10 cellular contexts compared by ENCODE assay signal in the genomic region with DNA sequence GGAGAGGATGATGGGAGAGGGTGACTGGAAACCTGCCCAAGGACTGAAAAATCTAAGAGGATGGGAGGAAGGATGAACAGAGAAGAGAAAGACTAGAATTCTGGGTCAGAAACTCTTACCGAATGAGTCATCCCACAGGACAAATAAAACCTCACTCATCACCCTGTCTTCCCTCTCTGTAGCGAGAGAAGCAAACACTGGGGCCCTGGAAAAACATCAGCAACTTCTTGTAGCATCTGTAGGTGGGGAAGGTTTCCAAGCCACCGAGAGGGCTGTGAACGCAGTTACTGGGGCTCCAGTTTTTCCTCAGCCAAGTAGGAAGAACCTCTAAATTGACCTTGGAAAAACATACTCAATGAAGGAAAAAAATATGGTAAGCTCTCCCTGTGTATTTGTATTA.
A peak's percentile ranks its signal among the peaks of the same experiment; 100 is the strongest.
DNase-seq lines count a peak whose midpoint lies in the region; ATAC-seq and TF ChIP-seq lines count a peak whose summit lies in the region.
"Had no signal": no experiment of that assay in that cellular context is flagged by ENCODE, and none has a peak within 500 bp of the region (broad histone marks: within the 10 kb centered on the region; RNA-seq: fewer than 3 reads in every experiment).

No MANE protein-coding gene starts in this region.

- ATAC-seq in SK-N-SH treated with all-trans-retinoic acid at 6 μM for 48 hours (peak; percentile 69), right cardiac atrium (peak; percentile 51 to 61), GM21737 (IDR thresholded peaks at IDR 0.05; ENCODE audit: unreplicated experiment) (no peak), GM19463 (IDR thresholded peaks at IDR 0.05; ENCODE audit: unreplicated experiment) (no peak)
- ATAC-seq in naive thymus-derived CD8-positive, alpha-beta T cell = no peak

- no peaks in the 10 kb centered on the region for H3K27me3 ChIP-seq in right cardiac atrium (ENCODE audit: control insufficient read depth, insufficient read depth)
- no peaks in the 10 kb centered on the region for H3K27me3 ChIP-seq in tibial nerve

- DNase-seq in HPDE6-E6E7 (ENCODE audit: extremely low spot score) (peak; percentile 8), right cardiac atrium (peak; percentile 30 to 67 (median 58)), tibial nerve (ENCODE audit: low spot score in 2 of 2) (peak in 1 of 2 donors; percentile 46)
- no peak for DNase-seq in naive thymus-derived CD8-positive, alpha-beta T cell
- DNase-seq: NCI-H2107 had no signal

- intact Hi-C loops in right cardiac atrium (cut with DNase I) = loop anchor here in 2 of 4 donors (10.0 kb wide), 2 partner anchors 156 to 166 kb away; no protein-coding TSS in a partner anchor

- peak in 1 of 2 donors; percentile 44 for TF ChIP-seq EP300 in tibial nerve (IDR thresholded peaks at IDR 0.05)

- no peaks in the 10 kb centered on the region for H3K9me3 ChIP-seq in right cardiac atrium (ENCODE audit: control insufficient read depth, low read length)
- no peaks in the 10 kb centered on the region for H3K9me3 ChIP-seq in tibial nerve
- H3K9me3 ChIP-seq: neutrophil had no signal

- H3K27me3 Mint-ChIP-seq in naive thymus-derived CD8-positive, alpha-beta T cell = peaks cover 0 to 3% (median 0%) of the 10 kb centered on the region in 5 donors
- H3K27me3 Mint-ChIP-seq: central memory CD8-positive, alpha-beta T cell had no signal

- no peaks in the 10 kb centered on the region for H3K9me3 Mint-ChIP-seq in naive thymus-derived CD8-positive, alpha-beta T cell
- H3K9me3 Mint-ChIP-seq: central memory CD8-positive, alpha-beta T cell had no signal

- H3K36me3 Mint-ChIP-seq in naive thymus-derived CD8-positive, alpha-beta T cell = no peaks in the 10 kb centered on the region

- POLR2A ChIA-PET in naive thymus-derived CD8-positive, alpha-beta T cell (lab: Charles Lee) = no interaction called here

- H3K4me3 ChIP-seq in right cardiac atrium (ENCODE audit: low read length) (no peak overlapping the region), tibial nerve (no peak overlapping the region)

- H3K4me1 ChIP-seq in right cardiac atrium (ENCODE audit: control insufficient read depth, insufficient read depth, low read length) (peaks cover 3% of the 10 kb centered on the region), tibial nerve (peaks cover 0 to 44% (median 5%) of the 10 kb centered on the region in 4 donors)

- no peak overlapping the region for H3K4me3 Mint-ChIP-seq in naive thymus-derived CD8-positive, alpha-beta T cell
- H3K4me3 Mint-ChIP-seq: central memory CD8-positive, alpha-beta T cell had no signal

- no peak overlapping the region for H3K27ac Mint-ChIP-seq in naive thymus-derived CD8-positive, alpha-beta T cell

- TF ChIP-seq POLR2A in tibial nerve (IDR thresholded peaks at IDR 0.05) = no peak

- H3K4me1 Mint-ChIP-seq in naive thymus-derived CD8-positive, alpha-beta T cell = peaks cover 11 to 17% (median 16%) of the 10 kb centered on the region in 4 donors

- no peak for TF ChIP-seq CTCF in tibial nerve (IDR thresholded peaks at IDR 0.05)

- H3K27ac ChIP-seq in right cardiac atrium (ENCODE audit: low read length) = no peak overlapping the region
- H3K27ac ChIP-seq in tibial nerve = peak overlapping the region in 3 of 4 donors; percentile 43 to 71 (median 64)
- H3K27ac ChIP-seq: neutrophil had no signal

- no peaks in the 10 kb centered on the region for H3K36me3 ChIP-seq in tibial nerve
- H3K36me3 ChIP-seq: neutrophil had no signal

- 46% methylated on average over 4 of the region's 4 CpGs for WGBS in right cardiac atrium
- WGBS in tibial nerve, 2 donors = 43 to 44% methylated on average over 4 of the region's 4 CpGs

TF ChIP-seq in SK-N-SH treated with all-trans-retinoic acid at 6 μM for 48 hours, 23 proteins besides CTCF, POLR2A, EP300 and RAD21:
- TF ChIP-seq, protein P1, sequence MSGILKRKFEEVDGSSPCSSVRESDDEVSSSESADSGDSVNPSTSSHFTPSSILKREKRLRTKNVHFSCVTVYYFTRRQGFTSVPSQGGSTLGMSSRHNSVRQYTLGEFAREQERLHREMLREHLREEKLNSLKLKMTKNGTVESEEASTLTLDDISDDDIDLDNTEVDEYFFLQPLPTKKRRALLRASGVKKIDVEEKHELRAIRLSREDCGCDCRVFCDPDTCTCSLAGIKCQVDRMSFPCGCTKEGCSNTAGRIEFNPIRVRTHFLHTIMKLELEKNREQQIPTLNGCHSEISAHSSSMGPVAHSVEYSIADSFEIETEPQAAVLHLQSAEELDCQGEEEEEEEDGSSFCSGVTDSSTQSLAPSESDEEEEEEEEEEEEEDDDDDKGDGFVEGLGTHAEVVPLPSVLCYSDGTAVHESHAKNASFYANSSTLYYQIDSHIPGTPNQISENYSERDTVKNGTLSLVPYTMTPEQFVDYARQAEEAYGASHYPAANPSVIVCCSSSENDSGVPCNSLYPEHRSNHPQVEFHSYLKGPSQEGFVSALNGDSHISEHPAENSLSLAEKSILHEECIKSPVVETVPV (CRISPR knock-in tag; IDR thresholded peaks at IDR 0.05) = no peak
- TF ChIP-seq ZFP30 (CRISPR knock-in tag; IDR thresholded peaks at IDR 0.05) = no peak
- TF ChIP-seq ISL1 (CRISPR knock-in tag; IDR thresholded peaks at IDR 0.05) = no peak
- no peak for TF ChIP-seq TCF4 (CRISPR knock-in tag; IDR thresholded peaks at IDR 0.05; ENCODE audit: borderline replicate concordance)

Comparison
In these comparisons a context has a peak if more than half of its experiments do, and no peak if none do; other contexts are left out.
1. DNase-seq: peak in HPDE6-E6E7 (single experiment) and right cardiac atrium (3 of 3); none in naive thymus-derived CD8-positive, alpha-beta T cell (0 of 10).
2. ATAC-seq: peak in SK-N-SH treated with all-trans-retinoic acid at 6 μM for 48 hours (single experiment) and right cardiac atrium (2 of 2); none in GM21737 (single experiment), GM19463 (single experiment) and naive thymus-derived CD8-positive, alpha-beta T cell (0 of 2).